Comparison of ENCODE assay signal across 8 cellular contexts in the genomic region with DNA sequence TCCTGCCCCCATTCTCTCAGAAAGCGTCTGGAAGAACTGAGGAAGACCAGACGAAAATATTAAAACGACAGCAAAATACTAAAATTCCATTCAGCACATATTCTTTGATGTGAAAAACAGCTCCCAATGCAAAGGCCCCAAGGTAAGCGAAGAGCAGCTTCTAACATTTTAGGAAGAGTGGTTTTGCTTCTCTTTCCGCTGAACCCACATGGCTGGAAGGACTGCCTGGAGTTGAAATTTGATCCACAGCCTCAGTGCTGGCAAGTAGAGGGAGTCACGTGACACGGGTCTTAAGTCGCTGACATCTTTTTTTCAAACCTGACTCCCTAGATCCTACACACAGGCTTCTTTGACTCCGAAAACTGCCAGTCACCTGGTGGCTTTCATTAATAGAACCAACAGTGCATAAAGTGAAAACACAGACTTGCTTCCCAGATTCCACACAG. TPM values are rescaled to one million over a fixed set of nuclear protein-coding genes. Genes with fewer than 3 reads are reported as not detected.
DNase-seq lines count a peak whose midpoint lies in the region; ATAC-seq, FAIRE-seq and TF ChIP-seq lines count a peak whose summit lies in the region.

A gene (minus strand): TSS at position 233 of the 446 bp plus-strand sequence. CDS start 221 bp downstream, at position 12.

- no peaks in the 10 kb centered on the region for H3K9me3 ChIP-seq in pancreas

- ATAC-seq in HG02763 (IDR thresholded peaks at IDR 0.05; ENCODE audit: unreplicated experiment) (peak; percentile 55), left ventricle myocardium superior (peak; percentile 95), pancreas (peak; percentile 98 to 99 (median 98))
- ATAC-seq in activated T-helper 17 cell treated with anti-CD3 and anti-CD28 coated beads, Interleukin-2, amount 50 U/mL, for 72 hours (replicated peaks), result no peak

- H3K4me1 ChIP-seq in pancreas, result peaks cover 13 to 15% (median 13%) of the 10 kb centered on the region in 3 donors

- H3K36me3 ChIP-seq in pancreas, result no peaks in the 10 kb centered on the region

- no peaks in the 10 kb centered on the region for H3K27me3 ChIP-seq in pancreas

- H3K4me3 Mint-ChIP-seq in activated T-helper 17 cell treated with anti-CD3 and anti-CD28 coated beads, Interleukin-2, amount 50 U/mL, for 72 hours, result no peak within 1 kb of the TSS

- H3K27ac ChIP-seq in pancreas, result peak within 1 kb of the TSS in 3 of 4 donors; percentile 6 to 74 (median 67)

- peaks cover 7% of the 10 kb centered on the region for H3K9me3 Mint-ChIP-seq in activated T-helper 17 cell treated with anti-CD3 and anti-CD28 coated beads, Interleukin-2, amount 50 U/mL, for 72 hours

- peak; percentile 78 for FAIRE-seq in pancreas (lab: Jason Lieb, UNC)

- WGBS in pancreas, 2 donors, result 3% methylated on average over 9 of the region's 9 CpGs

- no peak for TF ChIP-seq CTCF in pancreas (IDR thresholded peaks at IDR 0.05)

- peak; percentile 92 for DNase-seq in ELF-1 (ENCODE audit: low read depth, low spot score)
- DNase-seq in NCI-H2171 treated with DMSO at 0.1 percent for 48 hours (lab: John Stamatoyannopoulos, UW), result peak; percentile 97
- DNase-seq in anterior cingulate cortex (lab: John Stamatoyannopoulos, UW), result peak in 52 of 58 donors; percentile 1 to 70 (median 26)
- DNase-seq in left ventricle myocardium superior, result peak; percentile 72
- DNase-seq in pancreas, result peak in 5 of 6 donors; percentile 69 to 88 (median 83)
- no peak for DNase-seq in 8988T

- H3K27ac Mint-ChIP-seq in activated T-helper 17 cell treated with anti-CD3 and anti-CD28 coated beads, Interleukin-2, amount 50 U/mL, for 72 hours, result no peak within 1 kb of the TSS

- H3K4me3 ChIP-seq in pancreas, result peak within 1 kb of the TSS; percentile 1 to 46 (median 14)

- H3K4me1 Mint-ChIP-seq in activated T-helper 17 cell treated with anti-CD3 and anti-CD28 coated beads, Interleukin-2, amount 50 U/mL, for 72 hours, result no peaks in the 10 kb centered on the region

- H3K36me3 Mint-ChIP-seq in activated T-helper 17 cell treated with anti-CD3 and anti-CD28 coated beads, Interleukin-2, amount 50 U/mL, for 72 hours (ENCODE audit: low read depth), result no peaks in the 10 kb centered on the region

- H3K27me3 Mint-ChIP-seq in activated T-helper 17 cell treated with anti-CD3 and anti-CD28 coated beads, Interleukin-2, amount 50 U/mL, for 72 hours, result peaks cover 6% of the 10 kb centered on the region

- intact Hi-C loops in left ventricle myocardium superior (cut with micrococcal nuclease), result no loop called here
- intact Hi-C loops in pancreas (cut with DNase I), result no loop called here

RNA-seq across cellular contexts. Expression of the gene that starts here (rescaled TPM):
- 13.7 TPM for total RNA-seq in left ventricle myocardium superior
- 10 to 100 TPM; 31.4 to 56.4 (median 45.2) TPM for total RNA-seq in pancreas
- polyA plus RNA-seq in pancreas, result 10 to 100 TPM; 15.7 to 16.3 TPM
- total RNA-seq in activated T-helper 17 cell treated with anti-CD3 and anti-CD28 coated beads, Interleukin-2, amount 50 U/mL, for 72 hours, result 10 to 100 TPM in 1 of 2 donors, 1 to 10 TPM in 1; 6.7 to 91.4 TPM
